ENCODE assay signal across 28 cellular contexts in genomic region chr18:76149284-76149683, GRCh38.
"Had no signal": no experiment of that assay in that cellular context is flagged by ENCODE, and none has a peak within 500 bp of the region (broad histone marks: within the 10 kb centered on the region; RNA-seq: fewer than 3 reads in every experiment).

No MANE protein-coding gene starts in this region.

- H3K4me1 Mint-ChIP-seq: immature natural killer cell; naive B cell; natural killer cell; stimulated activated memory B cell treated with anti-CD40 and anti-IgM and Interleukin-4, amounts not matched to agents 10 μg/mL and 1 μg/mL and 100 μg/mL, for 72 hours; stimulated activated naive CD8-positive, alpha-beta T cell treated with anti-CD3 and anti-CD28 coated beads, Interleukin-15, amount 100 ng/mL, for 72 hours had no signal

- ATAC-seq: natural killer cell; psoas muscle; right lobe of liver; stimulated activated memory B cell treated with anti-CD40 and anti-IgM and Interleukin-4, amounts not matched to agents 10 μg/mL and 1 μg/mL and 100 μg/mL, for 72 hours; stimulated activated naive CD8-positive, alpha-beta T cell treated with anti-CD3 and anti-CD28 coated beads, Interleukin-15, amount 100 ng/mL, for 72 hours had no signal

- FAIRE-seq: islet of Langerhans had no signal

- H3K4me3 Mint-ChIP-seq: immature natural killer cell; mesothelial cell of epicardium; natural killer cell; nephron progenitor cell; stimulated activated memory B cell treated with anti-CD40 and anti-IgM and Interleukin-4, amounts not matched to agents 10 μg/mL and 1 μg/mL and 100 μg/mL, for 72 hours; stimulated activated naive CD8-positive, alpha-beta T cell treated with anti-CD3 and anti-CD28 coated beads, Interleukin-15, amount 100 ng/mL, for 72 hours; type B pancreatic cell had no signal

- H3K36me3 ChIP-seq: left ventricle myocardium inferior, neural progenitor cell, neutrophil, right lobe of liver, tibial nerve, uterus had no signal

- DNase-seq: hypothalamus; immature natural killer cell; left ventricle myocardium inferior; mesendoderm; naive B cell; natural killer cell; nephron progenitor cell; occipital lobe; psoas muscle; right lobe of liver; stimulated activated CD4-positive, alpha-beta T cell treated with anti-CD3 and anti-CD28 coated beads, Interleukin-1b, Interleukin-23, amount 100 ng/mL, for 48 hours; stimulated activated CD4-positive, alpha-beta T cell treated with anti-CD3 and anti-CD28 coated beads, Interleukin-2, amount 100 ng/mL, for 48 hours; stimulated activated CD4-positive, alpha-beta T cell treated with anti-CD3 and anti-CD28 coated beads, Interleukin-4, amount 100 ng/mL, for 4 hours; stimulated activated CD8-positive, alpha-beta memory T cell treated with anti-CD3 and anti-CD28 coated beads, Interleukin-4, amount 100 ng/mL, for 48 hours; stimulated activated naive CD4-positive, alpha-beta T cell treated with Interleukin-2 at 50 U/mL for 16 hours; stimulated activated naive CD8-positive, alpha-beta T cell treated with anti-CD3 and anti-CD28 coated beads, Interleukin-15, amount 100 ng/mL, for 72 hours; substantia nigra; uterus had no signal

- H3K4me2 ChIP-seq: neural progenitor cell, smooth muscle cell had no signal

- H3K9me3 ChIP-seq: left ventricle myocardium inferior, neutrophil, psoas muscle, right lobe of liver, tibial nerve, uterus had no signal

- H3K9me3 Mint-ChIP-seq: nephron progenitor cell; stimulated activated naive CD8-positive, alpha-beta T cell treated with anti-CD3 and anti-CD28 coated beads, Interleukin-15, amount 100 ng/mL, for 72 hours; type B pancreatic cell had no signal

- H3K27me3 Mint-ChIP-seq: naive B cell; stimulated activated memory B cell treated with anti-CD40 and anti-IgM and Interleukin-4, amounts not matched to agents 10 μg/mL and 1 μg/mL and 100 μg/mL, for 72 hours; stimulated activated naive CD8-positive, alpha-beta T cell treated with anti-CD3 and anti-CD28 coated beads, Interleukin-15, amount 100 ng/mL, for 72 hours had no signal

- H3K4me1 ChIP-seq: left ventricle myocardium inferior, neural progenitor cell, parathyroid adenoma, psoas muscle, right lobe of liver, tibial nerve, uterus had no signal

- H3K27me3 ChIP-seq: neural progenitor cell, neutrophil, right lobe of liver, tibial nerve, uterus had no signal

- H3K9ac ChIP-seq: neural progenitor cell, parathyroid adenoma had no signal

- H3K27ac ChIP-seq: left ventricle myocardium inferior, neural progenitor cell, neutrophil, parathyroid adenoma, psoas muscle, right lobe of liver, tibial nerve, uterus had no signal

- H3K36me3 Mint-ChIP-seq: immature natural killer cell; mesothelial cell of epicardium; naive B cell; natural killer cell; neural progenitor cell; stimulated activated memory B cell treated with anti-CD40 and anti-IgM and Interleukin-4, amounts not matched to agents 10 μg/mL and 1 μg/mL and 100 μg/mL, for 72 hours; type B pancreatic cell had no signal

- H3K4me3 ChIP-seq: left ventricle myocardium inferior, lung, neural progenitor cell, psoas muscle, right lobe of liver, smooth muscle cell, tibial nerve, uterus had no signal

- H3K27ac Mint-ChIP-seq: immature natural killer cell; mesothelial cell of epicardium; natural killer cell; nephron progenitor cell; stimulated activated memory B cell treated with anti-CD40 and anti-IgM and Interleukin-4, amounts not matched to agents 10 μg/mL and 1 μg/mL and 100 μg/mL, for 72 hours; stimulated activated naive CD8-positive, alpha-beta T cell treated with anti-CD3 and anti-CD28 coated beads, Interleukin-15, amount 100 ng/mL, for 72 hours; type B pancreatic cell had no signal
